Comparison of ENCODE assay signal across 1 cellular context in the genomic region with DNA sequence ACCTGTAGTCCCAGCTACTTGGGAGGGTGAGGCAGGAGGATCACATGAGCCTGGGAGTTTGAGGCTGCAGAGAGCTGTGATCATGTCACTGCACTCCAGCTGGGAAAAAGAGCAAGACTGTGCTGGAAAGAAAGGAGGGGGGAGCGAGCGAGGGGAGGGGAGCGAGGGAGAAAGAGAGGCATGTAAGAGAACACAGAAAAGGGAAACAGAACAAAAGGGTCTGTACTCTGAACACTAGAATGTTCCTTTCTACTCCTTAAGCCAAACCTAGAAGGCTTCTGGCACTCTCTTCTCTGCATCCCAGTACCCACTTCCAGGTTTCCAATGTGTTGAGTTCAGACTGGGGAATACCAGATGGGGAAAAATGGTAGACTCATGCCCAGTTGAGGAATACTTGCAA.
TF ChIP-seq lines count a peak whose summit lies in the region.

No MANE protein-coding gene starts in this region.

TF ChIP-seq in GM12878, 131 proteins besides CTCF, POLR2A, EP300 and RAD21 (continued from another document):
- TF ChIP-seq, protein P1, sequence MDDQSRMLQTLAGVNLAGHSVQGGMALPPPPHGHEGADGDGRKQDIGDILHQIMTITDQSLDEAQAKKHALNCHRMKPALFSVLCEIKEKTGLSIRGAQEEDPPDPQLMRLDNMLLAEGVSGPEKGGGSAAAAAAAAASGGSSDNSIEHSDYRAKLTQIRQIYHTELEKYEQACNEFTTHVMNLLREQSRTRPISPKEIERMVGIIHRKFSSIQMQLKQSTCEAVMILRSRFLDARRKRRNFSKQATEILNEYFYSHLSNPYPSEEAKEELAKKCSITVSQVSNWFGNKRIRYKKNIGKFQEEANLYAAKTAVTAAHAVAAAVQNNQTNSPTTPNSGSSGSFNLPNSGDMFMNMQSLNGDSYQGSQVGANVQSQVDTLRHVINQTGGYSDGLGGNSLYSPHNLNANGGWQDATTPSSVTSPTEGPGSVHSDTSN (IDR thresholded peaks at IDR 0.05; ENCODE audit: insufficient replicate concordance, low read depth, low read length): no peak
- TF ChIP-seq, protein P2, sequence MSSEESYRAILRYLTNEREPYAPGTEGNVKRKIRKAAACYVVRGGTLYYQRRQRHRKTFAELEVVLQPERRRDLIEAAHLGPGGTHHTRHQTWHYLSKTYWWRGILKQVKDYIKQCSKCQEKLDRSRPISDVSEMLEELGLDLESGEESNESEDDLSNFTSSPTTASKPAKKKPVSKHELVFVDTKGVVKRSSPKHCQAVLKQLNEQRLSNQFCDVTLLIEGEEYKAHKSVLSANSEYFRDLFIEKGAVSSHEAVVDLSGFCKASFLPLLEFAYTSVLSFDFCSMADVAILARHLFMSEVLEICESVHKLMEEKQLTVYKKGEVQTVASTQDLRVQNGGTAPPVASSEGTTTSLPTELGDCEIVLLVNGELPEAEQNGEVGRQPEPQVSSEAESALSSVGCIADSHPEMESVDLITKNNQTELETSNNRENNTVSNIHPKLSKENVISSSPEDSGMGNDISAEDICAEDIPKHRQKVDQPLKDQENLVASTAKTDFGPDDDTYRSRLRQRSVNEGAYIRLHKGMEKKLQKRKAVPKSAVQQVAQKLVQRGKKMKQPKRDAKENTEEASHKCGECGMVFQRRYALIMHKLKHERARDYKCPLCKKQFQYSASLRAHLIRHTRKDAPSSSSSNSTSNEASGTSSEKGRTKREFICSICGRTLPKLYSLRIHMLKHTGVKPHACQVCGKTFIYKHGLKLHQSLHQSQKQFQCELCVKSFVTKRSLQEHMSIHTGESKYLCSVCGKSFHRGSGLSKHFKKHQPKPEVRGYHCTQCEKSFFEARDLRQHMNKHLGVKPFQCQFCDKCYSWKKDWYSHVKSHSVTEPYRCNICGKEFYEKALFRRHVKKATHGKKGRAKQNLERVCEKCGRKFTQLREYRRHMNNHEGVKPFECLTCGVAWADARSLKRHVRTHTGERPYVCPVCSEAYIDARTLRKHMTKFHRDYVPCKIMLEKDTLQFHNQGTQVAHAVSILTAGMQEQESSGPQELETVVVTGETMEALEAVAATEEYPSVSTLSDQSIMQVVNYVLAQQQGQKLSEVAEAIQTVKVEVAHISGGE (CRISPR knock-in tag; IDR thresholded peaks at IDR 0.05): no peak
- TF ChIP-seq ZZZ3 (IDR thresholded peaks at IDR 0.05; ENCODE audit: control insufficient read depth, insufficient read length, low read depth) (no peak), EZH2 (IDR thresholded peaks at IDR 0.05; ENCODE audit: borderline replicate concordance, control insufficient read depth, low read depth, low read length) (no peak), BCL11A (IDR thresholded peaks at IDR 0.05; ENCODE audit: low read depth, low read length) (no peak), ZNF384 (IDR thresholded peaks at IDR 0.05; ENCODE audit: borderline replicate concordance, low read depth, low read length) (no peak), SRF (IDR thresholded peaks at IDR 0.05; ENCODE audit: low read depth in 2 of 2, low read length in 2 of 2) (no peak), DPF2 (IDR thresholded peaks at IDR 0.05) (no peak)
